ENCODE assay signal across 9 cellular contexts in the genomic region with DNA sequence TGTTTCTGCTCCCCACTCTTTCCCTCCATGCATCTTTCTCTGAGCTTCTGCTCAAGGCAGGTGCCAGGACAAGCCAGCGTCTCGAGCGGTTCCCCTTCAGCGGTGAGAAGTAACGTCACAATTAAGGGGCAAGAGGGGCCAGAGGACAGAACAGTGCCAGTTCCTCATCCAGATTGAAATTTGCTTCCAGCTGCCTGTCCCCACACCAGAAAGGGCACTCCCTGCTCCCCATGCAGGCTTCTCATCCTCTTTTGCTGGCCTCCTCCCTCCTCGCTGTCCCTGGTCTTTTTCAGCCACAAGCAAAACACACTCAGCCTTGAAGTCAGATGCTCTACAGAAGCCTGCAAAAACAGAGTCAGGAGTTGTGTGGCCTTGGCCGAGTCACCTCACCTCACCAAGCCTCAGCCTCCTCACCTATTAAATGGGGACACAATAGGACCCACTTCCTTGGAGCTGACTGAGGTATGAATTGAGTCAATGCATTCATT. TPM values are rescaled to one million over a fixed set of nuclear protein-coding genes. Genes with fewer than 3 reads are reported as not detected.
DNase-seq lines count a peak whose midpoint lies in the region; ATAC-seq and TF ChIP-seq lines count a peak whose summit lies in the region.
"Had no signal": no experiment of that assay in that cellular context is flagged by ENCODE, and none has a peak within 500 bp of the region (broad histone marks: within the 10 kb centered on the region; RNA-seq: fewer than 3 reads in every experiment).

No MANE protein-coding gene starts in this region.

- no peak for TF ChIP-seq CTCF in CD8-positive, alpha-beta T cell (IDR thresholded peaks at IDR 0.05)
- TF ChIP-seq CTCF in OCI-LY3 (IDR thresholded peaks at IDR 0.05; ENCODE audit: low read depth, low read length) (no peak), osteoblast (IDR thresholded peaks at IDR 0.05; ENCODE audit: extremely low read depth, low read depth, low read length) (no peak), GM10248 (IDR thresholded peaks at IDR 0.05; ENCODE audit: control extremely low read depth, extremely low read depth, low read depth, missing control alignments) (no peak)

- CTCF ChIA-PET in CD8-positive, alpha-beta T cell (lab: Charles Lee) = interaction anchor here (1.2 to 5.2 kb wide), 10 partner anchors 9 to 70 kb away, joined by 3 to 34 read pairs (median 12); no protein-coding TSS in a partner anchor
- CTCF ChIA-PET in GM10248 (lab: Yijun Ruan, JAX) = interaction anchor here (0.7 to 7.2 kb wide), 13 partner anchors 10 to 108 kb away, joined by 3 to 95 read pairs (median 5); no protein-coding TSS in a partner anchor

- peaks cover 68% of the 10 kb centered on the region for H3K4me1 ChIP-seq in CD8-positive, alpha-beta T cell (ENCODE audit: insufficient read depth, low read length)
- H3K4me1 ChIP-seq in OCI-LY3 (ENCODE audit: low read length) (peaks cover 46% of the 10 kb centered on the region), osteoblast (ENCODE audit: insufficient read depth, low read length) (peaks cover 41% of the 10 kb centered on the region)
- H3K4me1 ChIP-seq in effector memory CD4-positive, alpha-beta T cell (ENCODE audit: control insufficient read depth, insufficient read depth, low read length, poor library complexity, severe bottlenecking) = peaks cover 57% of the 10 kb centered on the region

- H3K36me3 Mint-ChIP-seq in CD8-positive, alpha-beta T cell = peaks cover 8% of the 10 kb centered on the region

- H3K4me1 Mint-ChIP-seq in CD8-positive, alpha-beta T cell (ENCODE audit: low read depth) = peaks cover 77% of the 10 kb centered on the region

- peak overlapping the region; percentile 96 for H3K27ac Mint-ChIP-seq in CD8-positive, alpha-beta T cell

- no peaks in the 10 kb centered on the region for H3K9me3 ChIP-seq in CD8-positive, alpha-beta T cell (ENCODE audit: low read length)
- no peaks in the 10 kb centered on the region for H3K9me3 ChIP-seq in OCI-LY3 (ENCODE audit: insufficient read depth, low read length)
- H3K9me3 ChIP-seq in effector memory CD4-positive, alpha-beta T cell (ENCODE audit: control insufficient read depth, low read length) = no peaks in the 10 kb centered on the region
- H3K9me3 ChIP-seq in osteoblast (ENCODE audit: low read depth, low read length) = no peaks in the 10 kb centered on the region

- POLR2A ChIA-PET in CD8-positive, alpha-beta T cell (lab: Charles Lee) = interaction anchor here (0.6 to 6.8 kb wide), 7 partner anchors 10 to 48 kb away, joined by 3 to 62 read pairs (median 14); no protein-coding TSS in a partner anchor
- POLR2A ChIA-PET in GM10248 (lab: Yijun Ruan, JAX) = interaction anchor here (0.6 to 1.8 kb wide), 6 partner anchors 9 to 32 kb away, joined by 3 to 8 read pairs (median 4); no protein-coding TSS in a partner anchor

- no peaks in the 10 kb centered on the region for H3K27me3 Mint-ChIP-seq in CD8-positive, alpha-beta T cell (ENCODE audit: low read depth)

- peak overlapping the region; percentile 68 for H3K9ac ChIP-seq in OCI-LY3 (ENCODE audit: low read length)

- H3K27ac ChIP-seq in CD8-positive, alpha-beta T cell (ENCODE audit: low read depth, low read length) = peak overlapping the region; percentile 13
- H3K27ac ChIP-seq in OCI-LY3 (ENCODE audit: low read length) (peak overlapping the region; percentile 91), osteoblast (ENCODE audit: low read depth, low read length) (peak overlapping the region; percentile 93), substantia nigra (ENCODE audit: low read depth, low read length, poor library complexity, severe bottlenecking) (no peak overlapping the region)
- peak overlapping the region; percentile 64 for H3K27ac ChIP-seq in effector memory CD4-positive, alpha-beta T cell (ENCODE audit: insufficient read depth, low read length, poor library complexity, severe bottlenecking)

- H3K27me3 ChIP-seq in CD8-positive, alpha-beta T cell (ENCODE audit: insufficient read depth, low read length) = no peaks in the 10 kb centered on the region
- no peaks in the 10 kb centered on the region for H3K27me3 ChIP-seq in OCI-LY3 (ENCODE audit: low read depth, low read length)
- no peaks in the 10 kb centered on the region for H3K27me3 ChIP-seq in effector memory CD4-positive, alpha-beta T cell (replicated peaks; ENCODE audit: control insufficient read depth, insufficient read depth, low read length, poor library complexity, severe bottlenecking)
- no peaks in the 10 kb centered on the region for H3K27me3 ChIP-seq in osteoblast (ENCODE audit: insufficient read depth, low read length)

- H3K4me2 ChIP-seq in OCI-LY3 (ENCODE audit: low read length) (peak overlapping the region; percentile 90), osteoblast (ENCODE audit: insufficient read depth, low read length) (peak overlapping the region; percentile 79)

- peak overlapping the region; percentile 76 for H3K4me3 Mint-ChIP-seq in CD8-positive, alpha-beta T cell

- H3K36me3 ChIP-seq in CD8-positive, alpha-beta T cell (ENCODE audit: insufficient read depth, low read length) = no peaks in the 10 kb centered on the region
- H3K36me3 ChIP-seq in OCI-LY3 (replicated peaks; ENCODE audit: low read depth, low read length) (peaks cover 3% of the 10 kb centered on the region), osteoblast (ENCODE audit: insufficient read depth, low read length) (no peaks in the 10 kb centered on the region)
- peaks cover 4% of the 10 kb centered on the region for H3K36me3 ChIP-seq in effector memory CD4-positive, alpha-beta T cell (ENCODE audit: control insufficient read depth, insufficient read depth, low read length)

- peak; percentile 16 for ATAC-seq in CD8-positive, alpha-beta T cell
- no peak for ATAC-seq in GM21423 (IDR thresholded peaks at IDR 0.05; ENCODE audit: unreplicated experiment)
- no peak for ATAC-seq in HG03095 (IDR thresholded peaks at IDR 0.05; ENCODE audit: unreplicated experiment)

- peaks cover 95% of the 10 kb centered on the region for H3K79me2 ChIP-seq in OCI-LY3 (ENCODE audit: low read length)
- peaks cover 17% of the 10 kb centered on the region for H3K79me2 ChIP-seq in osteoblast (ENCODE audit: insufficient read depth, low read length)

- peak overlapping the region; percentile 4 for H3K4me3 ChIP-seq in CD8-positive, alpha-beta T cell (ENCODE audit: low read depth, low read length)
- H3K4me3 ChIP-seq in OCI-LY3 (ENCODE audit: low read length) = peak overlapping the region; percentile 63
- H3K4me3 ChIP-seq in effector memory CD4-positive, alpha-beta T cell (ENCODE audit: insufficient read depth, low read depth, low read length, poor library complexity, severe bottlenecking) = peak overlapping the region; percentile 15
- H3K4me3 ChIP-seq in osteoblast (ENCODE audit: insufficient read depth, low read length) = no peak overlapping the region

- DNase-seq in CD8-positive, alpha-beta T cell = peak in 2 of 7 experiments; percentile 23 to 59
- DNase-seq in effector memory CD4-positive, alpha-beta T cell = no peak
- DNase-seq in osteoblast (ENCODE audit: insufficient read length, low spot score, missing footprints) (peak; percentile 82), GM10248 (ENCODE audit: extremely low spot score) (no peak), substantia nigra (lab: John Stamatoyannopoulos, UW) (no peak)
- DNase-seq: NCI-H774 had no signal

- intact Hi-C loops in CD8-positive, alpha-beta T cell (cut with DNase I, micrococcal nuclease) = loop anchor here in 1 of 2 experiments (2.0 kb wide), 1 partner anchor 20 kb away; no protein-coding TSS in a partner anchor

- H4K20me1 ChIP-seq in OCI-LY3 (ENCODE audit: insufficient read depth, low read length) (peaks cover 22% of the 10 kb centered on the region; the same call in 1 of the 2 replicates), osteoblast (ENCODE audit: insufficient read depth, low read length) (no peaks in the 10 kb centered on the region)

- no peaks in the 10 kb centered on the region for H3K9me3 Mint-ChIP-seq in CD8-positive, alpha-beta T cell

- H2AFZ ChIP-seq in OCI-LY3 (ENCODE audit: low read depth, low read length) (no peak overlapping the region), osteoblast (ENCODE audit: low read length) (no peak overlapping the region)

RNA-seq across cellular contexts. Expression of a gene that starts 35.0 kb away (rescaled TPM):
- 10 to 100 TPM; 55.0 to 56.0 TPM for total RNA-seq in CD8-positive, alpha-beta T cell
- 32.6 and 34.8 TPM in 2 replicates for total RNA-seq in osteoblast
